9 cellular contexts compared by ENCODE assay signal in genomic region chr11:113906038-113906437, GRCh38. TPM values are rescaled to one million over a fixed set of nuclear protein-coding genes. Genes with fewer than 3 reads are reported as not detected.
A peak's percentile ranks its signal among the peaks of the same experiment; 100 is the strongest.
DNase-seq lines count a peak whose midpoint lies in the region; ATAC-seq and TF ChIP-seq lines count a peak whose summit lies in the region.
"Had no signal": no experiment of that assay in that cellular context is flagged by ENCODE, and none has a peak within 500 bp of the region (broad histone marks: within the 10 kb centered on the region; RNA-seq: fewer than 3 reads in every experiment).

No MANE protein-coding gene starts in this region.

- ATAC-seq in SK-N-SH treated with all-trans-retinoic acid at 6 μM for 48 hours, result peak; percentile 49; the same call in 1 of the 3 replicates
- peak; percentile 96 for ATAC-seq in left colon
- no peak for ATAC-seq in HG02588 (IDR thresholded peaks at IDR 0.05; ENCODE audit: unreplicated experiment)

- DNase-seq in COR-L47 (lab: John Stamatoyannopoulos, UW), result peak; percentile 13
- DNase-seq in LNCaP clone FGC (ENCODE audit: low read depth), result peak; percentile 98
- DNase-seq in left colon, result peak; percentile 64 to 77
- DNase-seq in amygdala (lab: John Stamatoyannopoulos, UW), result no peak
- no peak for DNase-seq in dedifferentiated amniotic fluid mesenchymal stem cell (ENCODE audit: extremely low spot score)
- DNase-seq in activated gamma-delta T cell (lab: John Stamatoyannopoulos, UW), result no peak
- DNase-seq: activated CD4-positive, alpha-beta T cell treated with anti-CD3 and anti-CD28 coated beads for 1 hour had no signal

- TF ChIP-seq CTCF in LNCaP clone FGC (IDR thresholded peaks at IDR 0.05; ENCODE audit: control insufficient read depth, extremely low read depth, insufficient read depth), result peak; percentile 67

- H3K4me3 ChIP-seq in LNCaP clone FGC (ENCODE audit: low read depth, low read length), result no peak overlapping the region

- intact Hi-C loops in left colon (cut with DNase I, micrococcal nuclease), result no loop called here

TF ChIP-seq in SK-N-SH treated with all-trans-retinoic acid at 6 μM for 48 hours, 23 proteins besides CTCF, POLR2A, EP300 and RAD21:
- TF ChIP-seq POU6F1 (CRISPR knock-in tag; IDR thresholded peaks at IDR 0.05; ENCODE audit: borderline replicate concordance, low read depth) (no peak), GLIS3 (CRISPR knock-in tag; IDR thresholded peaks at IDR 0.05) (no peak)

RNA-seq across cellular contexts. Expression of gene HTR3B, which starts 1.4 kb away (rescaled TPM):
- total RNA-seq in left colon, result not detected

RNA-seq across cellular contexts. Expression of gene USP28, which starts 30.7 kb away (rescaled TPM):
- total RNA-seq in left colon, result 10 to 100 TPM; 20.0 to 21.8 TPM

Comparison
In these comparisons a context has a peak if more than half of its experiments do, and no peak if none do; other contexts are left out.
1. DNase-seq: peak in COR-L47 (single experiment), LNCaP clone FGC (single experiment) and left colon (2 of 2); none in amygdala (0 of 56), dedifferentiated amniotic fluid mesenchymal stem cell (single experiment) and activated gamma-delta T cell (single experiment).